In genomic region chr2:128284841-128285240, GRCh38 we compare ENCODE assay signal across 23 cellular contexts.
"Had no signal": no experiment of that assay in that cellular context is flagged by ENCODE, and none has a peak within 500 bp of the region (broad histone marks: within the 10 kb centered on the region; RNA-seq: fewer than 3 reads in every experiment).

No MANE protein-coding gene starts in this region.

- H3K27ac ChIP-seq: gastrocnemius medialis, heart right ventricle, left lung, thyroid gland had no signal

- H3K27me3 ChIP-seq: esophagus squamous epithelium, gastrocnemius medialis, heart right ventricle, left lung, thyroid gland had no signal

- ATAC-seq: activated CD4-positive, alpha-beta T cell treated with anti-CD3 and anti-CD28 coated beads for 36 hours; activated T-cell treated with anti-CD3 and anti-CD28 coated beads, Interleukin-2, amount 50 U/mL, for 4 hours; gastrocnemius medialis; heart right ventricle; left lung had no signal

- DNase-seq: activated B cell treated with CpG ODN at 0.5 μM for 24 hours; activated CD4-positive, alpha-beta T cell treated with anti-CD3 and anti-CD28 coated beads for 36 hours; activated CD4-positive, alpha-beta T cell treated with anti-CD3 and anti-CD28 coated beads, Interleukin-2, amount 50 U/mL, for 4 hours; activated CD8-positive, alpha-beta memory T cell treated with anti-CD3 and anti-CD28 coated beads, Interleukin-2, amount 50 U/mL, for 48 hours; activated naive CD4-positive, alpha-beta T cell treated with Interleukin-2 at 50 U/mL for 16 hours; activated naive CD8-positive, alpha-beta T cell treated with anti-CD3 and anti-CD28 coated beads for 36 hours; activated T-cell treated with anti-CD3 and anti-CD28 coated beads, Interleukin-2, amount 50 U/mL, for 4 hours; cerebellar nuclear complex; cortex of kidney; endodermal cell; esophagus squamous epithelium; gastrocnemius medialis; islet precursor cell; mesendoderm; naive B cell; occipital lobe; retina; stimulated activated CD4-positive, alpha-beta T cell treated with anti-CD3 and anti-CD28 coated beads, Interleukin-12 subunit alpha, Interleukin-12 subunit beta, amount 100 ng/mL, for 4 hours; T-helper 9 cell; thyroid gland had no signal

- FAIRE-seq: bronchial epithelial cell had no signal

- H3K4me3 ChIP-seq: esophagus squamous epithelium, gastrocnemius medialis, heart right ventricle, left lung, thyroid gland had no signal

- H3K36me3 ChIP-seq: left lung, thyroid gland had no signal

- H3K9me3 ChIP-seq: esophagus squamous epithelium, gastrocnemius medialis, heart right ventricle, left lung, thyroid gland had no signal
